Comparison of ENCODE assay signal across 17 cellular contexts in genomic region chr3:187919990-187920389, GRCh38.
DNase-seq lines count a peak whose midpoint lies in the region; ATAC-seq, FAIRE-seq and TF ChIP-seq lines count a peak whose summit lies in the region.
"Had no signal": no experiment of that assay in that cellular context is flagged by ENCODE, and none has a peak within 500 bp of the region (broad histone marks: within the 10 kb centered on the region; RNA-seq: fewer than 3 reads in every experiment).

No MANE protein-coding gene starts in this region.

- intact Hi-C loops in activated CD4-positive, alpha-beta T cell treated with anti-CD3 and anti-CD28 coated beads for 36 hours (cut with DNase I, micrococcal nuclease) = loop anchor here (1.0 to 10.0 kb wide), 23 partner anchors 50 to 1405 kb away; partner anchors contain the start of genes BCL6 (in 2 of the 2) and LPP (in 2 of the 2)

- no peaks in the 10 kb centered on the region for H3K36me3 ChIP-seq in osteoblast (ENCODE audit: insufficient read depth, low read length)
- H3K36me3 ChIP-seq: Peyer's patch, upper lobe of right lung had no signal

- peak overlapping the region; percentile 86 for H3K27ac Mint-ChIP-seq in activated CD4-positive, alpha-beta T cell treated with anti-CD3 and anti-CD28 coated beads for 36 hours
- no peak overlapping the region for H3K27ac Mint-ChIP-seq in IgD-negative memory B cell
- peak overlapping the region; percentile 99 for H3K27ac Mint-ChIP-seq in activated naive CD8-positive, alpha-beta T cell treated with anti-CD3 and anti-CD28 coated beads, Interleukin-2, amount 50 U/mL, for 24 hours
- H3K27ac Mint-ChIP-seq: brain had no signal

- H3K4me1 ChIP-seq in osteoblast (ENCODE audit: insufficient read depth, low read length) = peaks cover 22% of the 10 kb centered on the region

- ATAC-seq in activated CD4-positive, alpha-beta T cell treated with anti-CD3 and anti-CD28 coated beads for 36 hours = no peak
- no peak for ATAC-seq in activated naive CD8-positive, alpha-beta T cell treated with anti-CD3 and anti-CD28 coated beads, Interleukin-2, amount 50 U/mL, for 24 hours
- ATAC-seq: A549 had no signal

- H4K20me1 ChIP-seq in osteoblast (ENCODE audit: insufficient read depth, low read length) = no peaks in the 10 kb centered on the region

- H3K27ac ChIP-seq in osteoblast (ENCODE audit: low read depth, low read length) = no peak overlapping the region
- H3K27ac ChIP-seq: upper lobe of right lung had no signal

- no peak overlapping the region for H3K4me2 ChIP-seq in osteoblast (ENCODE audit: insufficient read depth, low read length)
- H3K4me2 ChIP-seq: A549 had no signal

- H3K4me3 ChIP-seq in osteoblast (ENCODE audit: insufficient read depth, low read length) = no peak overlapping the region
- H3K4me3 ChIP-seq: A549, upper lobe of right lung had no signal

- H3K27me3 ChIP-seq in osteoblast (ENCODE audit: insufficient read depth, low read length) = no peaks in the 10 kb centered on the region
- H3K27me3 ChIP-seq: Peyer's patch, upper lobe of right lung had no signal

- no peaks in the 10 kb centered on the region for H3K79me2 ChIP-seq in osteoblast (ENCODE audit: insufficient read depth, low read length)

- peaks cover 9% of the 10 kb centered on the region for H3K36me3 Mint-ChIP-seq in activated CD4-positive, alpha-beta T cell treated with anti-CD3 and anti-CD28 coated beads for 36 hours (ENCODE audit: low read depth)
- H3K36me3 Mint-ChIP-seq in IgD-negative memory B cell = no peaks in the 10 kb centered on the region
- H3K36me3 Mint-ChIP-seq in activated naive CD8-positive, alpha-beta T cell treated with anti-CD3 and anti-CD28 coated beads, Interleukin-2, amount 50 U/mL, for 24 hours (ENCODE audit: low read depth) = peaks cover 16% of the 10 kb centered on the region
- H3K36me3 Mint-ChIP-seq: brain had no signal

- POLR2A ChIA-PET in activated CD4-positive, alpha-beta T cell treated with anti-CD3 and anti-CD28 coated beads for 36 hours (lab: Charles Lee) = no interaction called here

- peaks cover 75% of the 10 kb centered on the region for H3K4me1 Mint-ChIP-seq in activated CD4-positive, alpha-beta T cell treated with anti-CD3 and anti-CD28 coated beads for 36 hours
- H3K4me1 Mint-ChIP-seq in IgD-negative memory B cell = peaks cover 21 to 29% (median 23%) of the 10 kb centered on the region in 3 donors
- H3K4me1 Mint-ChIP-seq in activated naive CD8-positive, alpha-beta T cell treated with anti-CD3 and anti-CD28 coated beads, Interleukin-2, amount 50 U/mL, for 24 hours = peaks cover 93% of the 10 kb centered on the region
- H3K4me1 Mint-ChIP-seq: brain had no signal

- no peak for FAIRE-seq in H54 (lab: Jason Lieb, UNC)
- FAIRE-seq: A549 had no signal

- H3K4me3 Mint-ChIP-seq in activated CD4-positive, alpha-beta T cell treated with anti-CD3 and anti-CD28 coated beads for 36 hours = peak overlapping the region; percentile 59
- H3K4me3 Mint-ChIP-seq in IgD-negative memory B cell = peak overlapping the region; percentile 36 to 79 (median 74)
- H3K4me3 Mint-ChIP-seq in activated naive CD8-positive, alpha-beta T cell treated with anti-CD3 and anti-CD28 coated beads, Interleukin-2, amount 50 U/mL, for 24 hours = peak overlapping the region; percentile 74
- H3K4me3 Mint-ChIP-seq: brain had no signal

- H3K9me3 Mint-ChIP-seq in activated CD4-positive, alpha-beta T cell treated with anti-CD3 and anti-CD28 coated beads for 36 hours (ENCODE audit: low read depth) = peaks cover 10% of the 10 kb centered on the region
- H3K9me3 Mint-ChIP-seq in IgD-negative memory B cell = peaks cover 2 to 9% (median 3%) of the 10 kb centered on the region in 3 donors
- H3K9me3 Mint-ChIP-seq in activated naive CD8-positive, alpha-beta T cell treated with anti-CD3 and anti-CD28 coated beads, Interleukin-2, amount 50 U/mL, for 24 hours = peaks cover 17% of the 10 kb centered on the region

- H2AFZ ChIP-seq in osteoblast (ENCODE audit: low read length) = no peak overlapping the region

- TF ChIP-seq POLR2A in H54 (IDR thresholded peaks at IDR 0.05; ENCODE audit: low read depth, low read length) = no peak

- CTCF ChIA-PET in activated CD4-positive, alpha-beta T cell treated with anti-CD3 and anti-CD28 coated beads for 36 hours (lab: Charles Lee) = interaction anchor here (0.6 kb wide), 1 partner anchor 159 kb away, joined by 3 read pairs; no protein-coding TSS in a partner anchor

- no peaks in the 10 kb centered on the region for H3K27me3 Mint-ChIP-seq in activated CD4-positive, alpha-beta T cell treated with anti-CD3 and anti-CD28 coated beads for 36 hours
- peaks cover 32% of the 10 kb centered on the region for H3K27me3 Mint-ChIP-seq in IgD-negative memory B cell
- no peaks in the 10 kb centered on the region for H3K27me3 Mint-ChIP-seq in activated naive CD8-positive, alpha-beta T cell treated with anti-CD3 and anti-CD28 coated beads, Interleukin-2, amount 50 U/mL, for 24 hours

- TF ChIP-seq CTCF in osteoblast (IDR thresholded peaks at IDR 0.05; ENCODE audit: extremely low read depth, low read depth, low read length) = no peak

- DNase-seq in activated CD4-positive, alpha-beta T cell treated with anti-CD3 and anti-CD28 coated beads for 36 hours = peak; percentile 19
- no peak for DNase-seq in activated CD4-positive, alpha-beta T cell treated with anti-CD3 and anti-CD28 coated beads for 48 hours
- no peak for DNase-seq in activated naive CD8-positive, alpha-beta T cell treated with anti-CD3 and anti-CD28 coated beads, Interleukin-2, amount 50 U/mL, for 24 hours
- peak; percentile 44 for DNase-seq in osteoblast (ENCODE audit: insufficient read length, low spot score, missing footprints)
- no peak for DNase-seq in NCI-H2081 treated with DMSO at 0.1 percent for 48 hours (lab: John Stamatoyannopoulos, UW)
- no peak for DNase-seq in ureter (ENCODE audit: low spot score)
- DNase-seq in H54 (ENCODE audit: insufficient read length, low spot score) = no peak
- DNase-seq: DMS 273 treated with DMSO at 0.1 percent for 48 hours, erythroblast, hippocampal formation, NCI-H345, Peyer's patch, T1000, upper lobe of right lung had no signal

- no peaks in the 10 kb centered on the region for H3K9me3 ChIP-seq in osteoblast (ENCODE audit: low read depth, low read length)

Comparison
In these comparisons a context has a peak if more than half of its experiments do, and no peak if none do; other contexts are left out.
1. DNase-seq: peak in activated CD4-positive, alpha-beta T cell treated with anti-CD3 and anti-CD28 coated beads for 36 hours (single experiment) and osteoblast (single experiment); none in activated CD4-positive, alpha-beta T cell treated with anti-CD3 and anti-CD28 coated beads for 48 hours (single experiment), activated naive CD8-positive, alpha-beta T cell treated with anti-CD3 and anti-CD28 coated beads, Interleukin-2, amount 50 U/mL, for 24 hours (single experiment), NCI-H2081 treated with DMSO at 0.1 percent for 48 hours (single experiment), ureter (single experiment) and H54 (single experiment).
2. H3K27ac Mint-ChIP-seq: peak in activated CD4-positive, alpha-beta T cell treated with anti-CD3 and anti-CD28 coated beads for 36 hours (single experiment) and activated naive CD8-positive, alpha-beta T cell treated with anti-CD3 and anti-CD28 coated beads, Interleukin-2, amount 50 U/mL, for 24 hours (single experiment); none in IgD-negative memory B cell (0 of 3).
3. Peak in every context shown above with its lines, with median percentiles within 50 percentile points of each other: H3K4me3 Mint-ChIP-seq.